Comparison of ENCODE assay signal across 1 cellular context in genomic region chr17:60359415-60359814, GRCh38.
TF ChIP-seq lines count a peak whose summit lies in the region.

No MANE protein-coding gene starts in this region.

TF ChIP-seq in IMR-90, 13 proteins besides CTCF, POLR2A, EP300 and RAD21:
- TF ChIP-seq SMC3 (IDR thresholded peaks at IDR 0.05; ENCODE audit: low read depth, low read length) (no peak), ELK1 (IDR thresholded peaks at IDR 0.05; ENCODE audit: borderline replicate concordance, low read depth, low read length) (no peak), CHD1 (IDR thresholded peaks at IDR 0.05; ENCODE audit: low read depth, low read length) (no peak)
